In the genomic region with DNA sequence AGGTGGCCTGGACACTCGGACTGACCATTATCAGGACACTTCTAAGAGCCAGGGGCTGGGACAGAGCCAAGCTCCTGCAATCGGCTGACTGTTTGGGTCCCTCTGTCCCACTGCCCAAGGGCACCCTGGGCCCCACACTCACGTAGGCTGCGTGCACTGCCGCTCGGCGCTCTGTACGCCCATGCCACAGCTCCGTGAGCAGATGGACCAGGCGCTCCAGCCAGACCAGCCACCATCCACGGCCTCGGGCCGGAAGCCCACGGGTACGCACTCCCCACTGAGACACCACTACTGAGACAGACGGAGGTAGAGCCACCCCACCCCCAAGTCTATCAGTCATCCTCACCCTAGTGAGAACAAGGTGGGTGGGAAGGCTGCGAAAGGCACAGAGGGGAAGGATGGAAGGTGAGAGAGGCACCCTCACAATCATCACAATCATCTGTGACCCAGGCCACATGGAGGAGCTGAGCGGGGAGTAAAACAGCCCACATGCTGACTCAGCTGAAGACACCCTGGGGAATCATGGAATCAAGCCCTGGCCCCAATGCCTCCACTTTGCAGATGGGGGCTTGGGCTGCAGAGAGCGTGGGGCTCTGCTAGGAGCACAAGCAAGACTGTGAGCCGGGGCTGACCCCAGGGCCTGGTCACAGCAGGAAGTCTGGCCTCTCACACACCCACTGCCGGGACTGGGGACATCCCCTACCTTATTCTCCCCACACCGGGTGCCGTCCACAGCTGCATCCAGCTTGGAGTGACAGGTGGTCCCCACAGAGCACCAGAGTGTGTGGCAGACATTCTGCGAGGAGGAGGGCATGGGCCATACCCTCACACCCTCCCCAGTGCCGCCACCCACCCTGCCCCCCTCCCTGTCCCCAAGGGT, we compare ENCODE assay signal across 1 cellular context. TPM values are rescaled to one million over a fixed set of nuclear protein-coding genes. Genes with fewer than 3 reads are reported as not detected.
"Had no signal": no experiment of that assay in that cellular context is flagged by ENCODE, and none has a peak within 500 bp of the region (broad histone marks: within the 10 kb centered on the region; RNA-seq: fewer than 3 reads in every experiment).

No MANE protein-coding gene starts in this region.

RNA-seq across cellular contexts. Expression of a gene that starts 35.0 kb away (rescaled TPM):
- total RNA-seq: mononuclear cell had no signal
